In the genomic region with DNA sequence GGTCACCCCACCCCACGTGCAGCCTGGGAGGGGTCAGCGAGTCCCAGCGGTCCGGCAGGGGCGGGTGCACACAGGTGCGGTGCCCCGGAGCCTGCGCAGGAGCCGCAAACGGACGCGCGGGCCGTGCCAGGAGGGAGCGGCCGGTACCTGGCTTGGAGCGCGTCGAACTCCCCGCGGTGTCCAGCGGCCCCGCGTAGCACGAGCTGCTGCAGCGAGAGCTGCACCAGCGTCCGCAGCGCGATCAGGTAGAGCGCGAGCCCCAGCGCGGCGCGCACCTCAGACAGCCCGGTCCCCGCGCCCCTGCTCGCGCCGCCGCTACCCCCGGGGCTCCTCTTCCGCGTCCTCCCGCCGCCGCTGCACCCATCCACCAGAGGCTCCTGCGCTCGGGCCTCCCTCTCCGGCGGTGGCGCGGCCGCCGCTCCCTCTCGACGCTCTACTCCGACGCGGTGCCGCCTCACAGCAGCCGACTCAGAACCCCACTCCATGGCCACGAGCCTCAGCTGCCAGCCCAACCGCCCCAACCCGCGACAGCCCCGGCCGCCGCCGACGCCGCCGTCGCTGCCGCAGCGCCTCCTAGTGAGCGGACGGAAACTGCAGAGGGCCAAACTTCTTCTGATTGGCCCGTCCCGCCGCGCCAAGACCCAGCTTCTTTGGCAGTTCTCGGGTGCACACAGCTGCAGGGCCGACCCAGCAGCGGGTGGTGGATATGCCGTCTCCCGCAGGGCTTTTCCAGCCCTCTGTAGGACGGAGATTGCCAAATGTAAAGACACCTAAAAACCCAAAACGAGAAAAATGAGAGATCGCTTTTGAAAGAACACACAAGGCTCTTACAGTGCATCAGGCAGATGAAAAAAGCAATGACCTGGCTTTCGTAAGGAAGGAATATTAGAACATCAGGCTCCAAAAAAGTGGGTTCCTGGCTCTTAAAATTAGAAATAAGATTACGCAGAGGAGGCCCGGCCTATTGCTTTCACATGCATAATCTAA, we compare ENCODE assay signal across 1 cellular context.
A peak's percentile ranks its signal among the peaks of the same experiment; 100 is the strongest.
TF ChIP-seq lines count a peak whose summit lies in the region.

TSS of gene ERMP1 (minus strand) at position 575 of the 987 bp plus-strand sequence. CDS start at position 485, 90 bp downstream.

TF ChIP-seq in K562, 482 proteins besides CTCF, POLR2A, EP300 and RAD21 (continued from another document):
- TF ChIP-seq HNRNPL (IDR thresholded peaks at IDR 0.05; ENCODE audit: low read depth, low read length): no peak; the same call in 1 of the 2 replicates
- no peak for TF ChIP-seq SMAD2 (IDR thresholded peaks at IDR 0.05; ENCODE audit: low read depth, low read length)
- TF ChIP-seq ZNF3 (CRISPR knock-in tag; IDR thresholded peaks at IDR 0.05): no peak
- TF ChIP-seq MEIS2 (IDR thresholded peaks at IDR 0.05; ENCODE audit: partially characterized antibody): no peak
- TF ChIP-seq CREB1 (IDR thresholded peaks at IDR 0.05): peak; percentile 49
- no peak for TF ChIP-seq CREB1 (CRISPR knock-in tag; IDR thresholded peaks at IDR 0.05)
- TF ChIP-seq MYBL2 (IDR thresholded peaks at IDR 0.05; ENCODE audit: low read depth): no peak
- no peak for TF ChIP-seq MYBL2 (CRISPR knock-in tag; IDR thresholded peaks at IDR 0.05; ENCODE audit: borderline replicate concordance)
- TF ChIP-seq, protein P1, sequence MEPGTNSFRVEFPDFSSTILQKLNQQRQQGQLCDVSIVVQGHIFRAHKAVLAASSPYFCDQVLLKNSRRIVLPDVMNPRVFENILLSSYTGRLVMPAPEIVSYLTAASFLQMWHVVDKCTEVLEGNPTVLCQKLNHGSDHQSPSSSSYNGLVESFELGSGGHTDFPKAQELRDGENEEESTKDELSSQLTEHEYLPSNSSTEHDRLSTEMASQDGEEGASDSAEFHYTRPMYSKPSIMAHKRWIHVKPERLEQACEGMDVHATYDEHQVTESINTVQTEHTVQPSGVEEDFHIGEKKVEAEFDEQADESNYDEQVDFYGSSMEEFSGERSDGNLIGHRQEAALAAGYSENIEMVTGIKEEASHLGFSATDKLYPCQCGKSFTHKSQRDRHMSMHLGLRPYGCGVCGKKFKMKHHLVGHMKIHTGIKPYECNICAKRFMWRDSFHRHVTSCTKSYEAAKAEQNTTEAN (CRISPR knock-in tag; IDR thresholded peaks at IDR 0.05): no peak
- peak; percentile 23 for TF ChIP-seq RBM25 (IDR thresholded peaks at IDR 0.05; ENCODE audit: low read depth, low read length, severe bottlenecking)
- TF ChIP-seq ZNF57 (CRISPR knock-in tag; IDR thresholded peaks at IDR 0.05): no peak
- no peak for TF ChIP-seq NUFIP1 (IDR thresholded peaks at IDR 0.05; ENCODE audit: partially characterized antibody)
- TF ChIP-seq, protein P2, sequence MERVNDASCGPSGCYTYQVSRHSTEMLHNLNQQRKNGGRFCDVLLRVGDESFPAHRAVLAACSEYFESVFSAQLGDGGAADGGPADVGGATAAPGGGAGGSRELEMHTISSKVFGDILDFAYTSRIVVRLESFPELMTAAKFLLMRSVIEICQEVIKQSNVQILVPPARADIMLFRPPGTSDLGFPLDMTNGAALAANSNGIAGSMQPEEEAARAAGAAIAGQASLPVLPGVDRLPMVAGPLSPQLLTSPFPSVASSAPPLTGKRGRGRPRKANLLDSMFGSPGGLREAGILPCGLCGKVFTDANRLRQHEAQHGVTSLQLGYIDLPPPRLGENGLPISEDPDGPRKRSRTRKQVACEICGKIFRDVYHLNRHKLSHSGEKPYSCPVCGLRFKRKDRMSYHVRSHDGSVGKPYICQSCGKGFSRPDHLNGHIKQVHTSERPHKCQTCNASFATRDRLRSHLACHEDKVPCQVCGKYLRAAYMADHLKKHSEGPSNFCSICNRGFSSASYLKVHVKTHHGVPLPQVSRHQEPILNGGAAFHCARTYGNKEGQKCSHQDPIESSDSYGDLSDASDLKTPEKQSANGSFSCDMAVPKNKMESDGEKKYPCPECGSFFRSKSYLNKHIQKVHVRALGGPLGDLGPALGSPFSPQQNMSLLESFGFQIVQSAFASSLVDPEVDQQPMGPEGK (CRISPR knock-in tag; IDR thresholded peaks at IDR 0.05; ENCODE audit: borderline replicate concordance): no peak
- no peak for TF ChIP-seq CHCHD3 (CRISPR knock-in tag; IDR thresholded peaks at IDR 0.05)
- no peak for TF ChIP-seq BRD9 (IDR thresholded peaks at IDR 0.05; ENCODE audit: low read depth, partially characterized antibody)
- no peak for TF ChIP-seq BHLHE40 (IDR thresholded peaks at IDR 0.05; ENCODE audit: low read length)
- TF ChIP-seq, protein P3, sequence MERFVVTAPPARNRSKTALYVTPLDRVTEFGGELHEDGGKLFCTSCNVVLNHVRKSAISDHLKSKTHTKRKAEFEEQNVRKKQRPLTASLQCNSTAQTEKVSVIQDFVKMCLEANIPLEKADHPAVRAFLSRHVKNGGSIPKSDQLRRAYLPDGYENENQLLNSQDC (CRISPR knock-in tag; IDR thresholded peaks at IDR 0.05): peak; percentile 94; the same call in 1 of the 2 replicates
- no peak for TF ChIP-seq MIER1 (IDR thresholded peaks at IDR 0.05; ENCODE audit: low read depth)
- TF ChIP-seq NCOR1 (IDR thresholded peaks at IDR 0.05): no peak
- TF ChIP-seq CBX1 (IDR thresholded peaks at IDR 0.05; ENCODE audit: low read depth): peak; percentile 77
- no peak for TF ChIP-seq CBFA2T2 (conservative IDR thresholded peaks at IDR 0.05)
- TF ChIP-seq KDM2B (CRISPR knock-in tag; IDR thresholded peaks at IDR 0.05): no peak
- peak; percentile 74 for TF ChIP-seq CREM (IDR thresholded peaks at IDR 0.05; ENCODE audit: low read depth)
- TF ChIP-seq, protein P4, sequence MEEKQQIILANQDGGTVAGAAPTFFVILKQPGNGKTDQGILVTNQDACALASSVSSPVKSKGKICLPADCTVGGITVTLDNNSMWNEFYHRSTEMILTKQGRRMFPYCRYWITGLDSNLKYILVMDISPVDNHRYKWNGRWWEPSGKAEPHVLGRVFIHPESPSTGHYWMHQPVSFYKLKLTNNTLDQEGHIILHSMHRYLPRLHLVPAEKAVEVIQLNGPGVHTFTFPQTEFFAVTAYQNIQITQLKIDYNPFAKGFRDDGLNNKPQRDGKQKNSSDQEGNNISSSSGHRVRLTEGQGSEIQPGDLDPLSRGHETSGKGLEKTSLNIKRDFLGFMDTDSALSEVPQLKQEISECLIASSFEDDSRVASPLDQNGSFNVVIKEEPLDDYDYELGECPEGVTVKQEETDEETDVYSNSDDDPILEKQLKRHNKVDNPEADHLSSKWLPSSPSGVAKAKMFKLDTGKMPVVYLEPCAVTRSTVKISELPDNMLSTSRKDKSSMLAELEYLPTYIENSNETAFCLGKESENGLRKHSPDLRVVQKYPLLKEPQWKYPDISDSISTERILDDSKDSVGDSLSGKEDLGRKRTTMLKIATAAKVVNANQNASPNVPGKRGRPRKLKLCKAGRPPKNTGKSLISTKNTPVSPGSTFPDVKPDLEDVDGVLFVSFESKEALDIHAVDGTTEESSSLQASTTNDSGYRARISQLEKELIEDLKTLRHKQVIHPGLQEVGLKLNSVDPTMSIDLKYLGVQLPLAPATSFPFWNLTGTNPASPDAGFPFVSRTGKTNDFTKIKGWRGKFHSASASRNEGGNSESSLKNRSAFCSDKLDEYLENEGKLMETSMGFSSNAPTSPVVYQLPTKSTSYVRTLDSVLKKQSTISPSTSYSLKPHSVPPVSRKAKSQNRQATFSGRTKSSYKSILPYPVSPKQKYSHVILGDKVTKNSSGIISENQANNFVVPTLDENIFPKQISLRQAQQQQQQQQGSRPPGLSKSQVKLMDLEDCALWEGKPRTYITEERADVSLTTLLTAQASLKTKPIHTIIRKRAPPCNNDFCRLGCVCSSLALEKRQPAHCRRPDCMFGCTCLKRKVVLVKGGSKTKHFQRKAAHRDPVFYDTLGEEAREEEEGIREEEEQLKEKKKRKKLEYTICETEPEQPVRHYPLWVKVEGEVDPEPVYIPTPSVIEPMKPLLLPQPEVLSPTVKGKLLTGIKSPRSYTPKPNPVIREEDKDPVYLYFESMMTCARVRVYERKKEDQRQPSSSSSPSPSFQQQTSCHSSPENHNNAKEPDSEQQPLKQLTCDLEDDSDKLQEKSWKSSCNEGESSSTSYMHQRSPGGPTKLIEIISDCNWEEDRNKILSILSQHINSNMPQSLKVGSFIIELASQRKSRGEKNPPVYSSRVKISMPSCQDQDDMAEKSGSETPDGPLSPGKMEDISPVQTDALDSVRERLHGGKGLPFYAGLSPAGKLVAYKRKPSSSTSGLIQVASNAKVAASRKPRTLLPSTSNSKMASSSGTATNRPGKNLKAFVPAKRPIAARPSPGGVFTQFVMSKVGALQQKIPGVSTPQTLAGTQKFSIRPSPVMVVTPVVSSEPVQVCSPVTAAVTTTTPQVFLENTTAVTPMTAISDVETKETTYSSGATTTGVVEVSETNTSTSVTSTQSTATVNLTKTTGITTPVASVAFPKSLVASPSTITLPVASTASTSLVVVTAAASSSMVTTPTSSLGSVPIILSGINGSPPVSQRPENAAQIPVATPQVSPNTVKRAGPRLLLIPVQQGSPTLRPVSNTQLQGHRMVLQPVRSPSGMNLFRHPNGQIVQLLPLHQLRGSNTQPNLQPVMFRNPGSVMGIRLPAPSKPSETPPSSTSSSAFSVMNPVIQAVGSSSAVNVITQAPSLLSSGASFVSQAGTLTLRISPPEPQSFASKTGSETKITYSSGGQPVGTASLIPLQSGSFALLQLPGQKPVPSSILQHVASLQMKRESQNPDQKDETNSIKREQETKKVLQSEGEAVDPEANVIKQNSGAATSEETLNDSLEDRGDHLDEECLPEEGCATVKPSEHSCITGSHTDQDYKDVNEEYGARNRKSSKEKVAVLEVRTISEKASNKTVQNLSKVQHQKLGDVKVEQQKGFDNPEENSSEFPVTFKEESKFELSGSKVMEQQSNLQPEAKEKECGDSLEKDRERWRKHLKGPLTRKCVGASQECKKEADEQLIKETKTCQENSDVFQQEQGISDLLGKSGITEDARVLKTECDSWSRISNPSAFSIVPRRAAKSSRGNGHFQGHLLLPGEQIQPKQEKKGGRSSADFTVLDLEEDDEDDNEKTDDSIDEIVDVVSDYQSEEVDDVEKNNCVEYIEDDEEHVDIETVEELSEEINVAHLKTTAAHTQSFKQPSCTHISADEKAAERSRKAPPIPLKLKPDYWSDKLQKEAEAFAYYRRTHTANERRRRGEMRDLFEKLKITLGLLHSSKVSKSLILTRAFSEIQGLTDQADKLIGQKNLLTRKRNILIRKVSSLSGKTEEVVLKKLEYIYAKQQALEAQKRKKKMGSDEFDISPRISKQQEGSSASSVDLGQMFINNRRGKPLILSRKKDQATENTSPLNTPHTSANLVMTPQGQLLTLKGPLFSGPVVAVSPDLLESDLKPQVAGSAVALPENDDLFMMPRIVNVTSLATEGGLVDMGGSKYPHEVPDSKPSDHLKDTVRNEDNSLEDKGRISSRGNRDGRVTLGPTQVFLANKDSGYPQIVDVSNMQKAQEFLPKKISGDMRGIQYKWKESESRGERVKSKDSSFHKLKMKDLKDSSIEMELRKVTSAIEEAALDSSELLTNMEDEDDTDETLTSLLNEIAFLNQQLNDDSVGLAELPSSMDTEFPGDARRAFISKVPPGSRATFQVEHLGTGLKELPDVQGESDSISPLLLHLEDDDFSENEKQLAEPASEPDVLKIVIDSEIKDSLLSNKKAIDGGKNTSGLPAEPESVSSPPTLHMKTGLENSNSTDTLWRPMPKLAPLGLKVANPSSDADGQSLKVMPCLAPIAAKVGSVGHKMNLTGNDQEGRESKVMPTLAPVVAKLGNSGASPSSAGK (IDR thresholded peaks at IDR 0.05): peak; percentile 21; the same call in 1 of the 2 replicates
- TF ChIP-seq RBFOX2 (IDR thresholded peaks at IDR 0.05; ENCODE audit: low read depth, low read length): peak; percentile 81
- TF ChIP-seq GATA2 (CRISPR knock-in tag; IDR thresholded peaks at IDR 0.05): no peak
- TF ChIP-seq NELFE (IDR thresholded peaks at IDR 0.05; ENCODE audit: insufficient read depth, insufficient read length): no peak
- no peak for TF ChIP-seq NR3C1 (CRISPR knock-in tag; IDR thresholded peaks at IDR 0.05)
- TF ChIP-seq, protein P5, sequence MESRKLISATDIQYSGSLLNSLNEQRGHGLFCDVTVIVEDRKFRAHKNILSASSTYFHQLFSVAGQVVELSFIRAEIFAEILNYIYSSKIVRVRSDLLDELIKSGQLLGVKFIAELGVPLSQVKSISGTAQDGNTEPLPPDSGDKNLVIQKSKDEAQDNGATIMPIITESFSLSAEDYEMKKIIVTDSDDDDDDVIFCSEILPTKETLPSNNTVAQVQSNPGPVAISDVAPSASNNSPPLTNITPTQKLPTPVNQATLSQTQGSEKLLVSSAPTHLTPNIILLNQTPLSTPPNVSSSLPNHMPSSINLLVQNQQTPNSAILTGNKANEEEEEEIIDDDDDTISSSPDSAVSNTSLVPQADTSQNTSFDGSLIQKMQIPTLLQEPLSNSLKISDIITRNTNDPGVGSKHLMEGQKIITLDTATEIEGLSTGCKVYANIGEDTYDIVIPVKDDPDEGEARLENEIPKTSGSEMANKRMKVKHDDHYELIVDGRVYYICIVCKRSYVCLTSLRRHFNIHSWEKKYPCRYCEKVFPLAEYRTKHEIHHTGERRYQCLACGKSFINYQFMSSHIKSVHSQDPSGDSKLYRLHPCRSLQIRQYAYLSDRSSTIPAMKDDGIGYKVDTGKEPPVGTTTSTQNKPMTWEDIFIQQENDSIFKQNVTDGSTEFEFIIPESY (CRISPR knock-in tag; IDR thresholded peaks at IDR 0.05): no peak
- TF ChIP-seq GTF2E2 (tag; IDR thresholded peaks at IDR 0.05): no peak
- TF ChIP-seq TAL1 (IDR thresholded peaks at IDR 0.05): no peak
- no peak for TF ChIP-seq CC2D1A (IDR thresholded peaks at IDR 0.05)
- no peak for TF ChIP-seq CSDE1 (IDR thresholded peaks at IDR 0.05)
